In the genomic region with DNA sequence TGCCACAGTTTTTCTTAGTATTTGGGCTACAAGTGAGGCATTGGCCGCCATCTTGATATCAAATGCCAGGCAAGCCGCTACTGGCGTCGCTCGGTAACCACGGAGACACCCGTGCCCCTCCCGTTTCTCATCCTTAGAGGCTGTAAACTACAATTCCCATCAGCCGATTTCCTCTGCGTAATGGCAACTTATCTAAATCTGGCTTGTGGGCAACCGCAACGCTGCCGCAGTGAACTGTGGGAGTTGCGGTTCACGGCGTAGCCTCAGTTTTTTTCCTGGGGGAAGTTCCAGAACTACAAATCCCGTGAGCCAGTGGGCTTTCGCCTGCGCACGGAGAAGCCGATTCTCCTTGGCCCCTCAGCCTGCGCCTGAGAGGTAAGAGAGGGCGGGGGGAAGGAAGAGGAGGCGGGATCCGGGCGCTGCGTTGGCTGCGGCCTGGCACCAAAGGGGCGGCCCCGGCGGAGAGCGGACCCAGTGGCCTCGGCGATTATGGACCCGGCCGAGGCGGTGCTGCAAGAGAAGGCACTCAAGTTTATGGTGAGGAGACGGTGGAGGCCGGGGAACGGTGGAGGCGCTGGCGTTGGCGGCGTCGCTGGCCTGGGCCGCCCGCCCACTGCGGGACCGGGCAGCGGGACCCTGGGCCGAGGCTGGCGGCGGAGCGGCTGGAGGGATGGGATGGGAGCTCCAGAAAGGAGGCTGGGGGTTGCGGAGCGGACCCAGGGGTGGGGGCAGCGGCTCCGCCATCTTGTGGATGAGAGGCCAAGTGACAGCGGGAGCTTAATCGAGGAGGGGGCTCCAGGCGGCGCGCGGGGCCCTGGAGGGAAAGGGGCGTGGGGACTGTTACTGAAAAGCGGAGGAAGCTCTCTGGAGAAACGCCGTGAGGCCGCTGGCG, we compare ENCODE assay signal across 1 cellular context.
TF ChIP-seq lines count a peak whose summit lies in the region.

Gene BTRC, plus strand, starts transcription at position 474 of the 892 bp plus-strand sequence. Its CDS starts 16 bp downstream, at position 490.

TF ChIP-seq in HepG2, 621 proteins besides CTCF, POLR2A, EP300 and RAD21 (continued from another document and continues in another):
- TF ChIP-seq ZNF280D (CRISPR knock-in tag; IDR thresholded peaks at IDR 0.05), result peak; percentile 36; the same call in 1 of the 2 replicates
- peak; percentile 51; the same call in 1 of the 2 replicates for TF ChIP-seq ZNF124 (CRISPR knock-in tag; IDR thresholded peaks at IDR 0.05)
- no peak for TF ChIP-seq U2AF1 (optimal IDR thresholded peaks at IDR 0.05; ENCODE audit: low read depth, low read length)
- no peak for TF ChIP-seq MEIS2 (CRISPR knock-in tag; IDR thresholded peaks at IDR 0.05)
- TF ChIP-seq, protein P1, sequence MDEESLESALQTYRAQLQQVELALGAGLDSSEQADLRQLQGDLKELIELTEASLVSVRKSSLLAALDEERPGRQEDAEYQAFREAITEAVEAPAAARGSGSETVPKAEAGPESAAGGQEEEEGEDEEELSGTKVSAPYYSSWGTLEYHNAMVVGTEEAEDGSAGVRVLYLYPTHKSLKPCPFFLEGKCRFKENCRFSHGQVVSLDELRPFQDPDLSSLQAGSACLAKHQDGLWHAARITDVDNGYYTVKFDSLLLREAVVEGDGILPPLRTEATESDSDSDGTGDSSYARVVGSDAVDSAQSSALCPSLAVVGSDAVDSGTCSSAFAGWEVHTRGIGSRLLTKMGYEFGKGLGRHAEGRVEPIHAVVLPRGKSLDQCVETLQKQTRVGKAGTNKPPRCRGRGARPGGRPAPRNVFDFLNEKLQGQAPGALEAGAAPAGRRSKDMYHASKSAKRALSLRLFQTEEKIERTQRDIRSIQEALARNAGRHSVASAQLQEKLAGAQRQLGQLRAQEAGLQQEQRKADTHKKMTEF (CRISPR knock-in tag; IDR thresholded peaks at IDR 0.05), result peak; percentile 83; the same call in 1 of the 2 replicates
- TF ChIP-seq KDM5A (IDR thresholded peaks at IDR 0.05; ENCODE audit: borderline replicate concordance, low read length), result peak; percentile 54; the same call in 1 of the 2 replicates
- no peak; the same call in 1 of the 2 replicates for TF ChIP-seq ZBTB42 (CRISPR knock-in tag; IDR thresholded peaks at IDR 0.05)
- peak; percentile 72 for TF ChIP-seq GATAD1 (CRISPR knock-in tag; IDR thresholded peaks at IDR 0.05)
- TF ChIP-seq MYNN (CRISPR knock-in tag; IDR thresholded peaks at IDR 0.05; ENCODE audit: low read depth), result no peak
- TF ChIP-seq, protein P2, sequence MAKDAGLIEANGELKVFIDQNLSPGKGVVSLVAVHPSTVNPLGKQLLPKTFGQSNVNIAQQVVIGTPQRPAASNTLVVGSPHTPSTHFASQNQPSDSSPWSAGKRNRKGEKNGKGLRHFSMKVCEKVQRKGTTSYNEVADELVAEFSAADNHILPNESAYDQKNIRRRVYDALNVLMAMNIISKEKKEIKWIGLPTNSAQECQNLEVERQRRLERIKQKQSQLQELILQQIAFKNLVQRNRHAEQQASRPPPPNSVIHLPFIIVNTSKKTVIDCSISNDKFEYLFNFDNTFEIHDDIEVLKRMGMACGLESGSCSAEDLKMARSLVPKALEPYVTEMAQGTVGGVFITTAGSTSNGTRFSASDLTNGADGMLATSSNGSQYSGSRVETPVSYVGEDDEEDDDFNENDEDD (CRISPR knock-in tag; IDR thresholded peaks at IDR 0.05; ENCODE audit: borderline replicate concordance), result peak; percentile 15
- TF ChIP-seq FOXO4 (CRISPR knock-in tag; conservative IDR thresholded peaks at IDR 0.05), result no peak
- TF ChIP-seq SP1 (IDR thresholded peaks at IDR 0.05), result no peak
- peak; percentile 59; the same call in 1 of the 2 replicates for TF ChIP-seq SP1 (CRISPR knock-in tag; IDR thresholded peaks at IDR 0.05)
- peak; percentile 1; the same call in 1 of the 2 replicates for TF ChIP-seq ZFP82 (CRISPR knock-in tag; IDR thresholded peaks at IDR 0.05; ENCODE audit: borderline replicate concordance)
- TF ChIP-seq, protein P3, sequence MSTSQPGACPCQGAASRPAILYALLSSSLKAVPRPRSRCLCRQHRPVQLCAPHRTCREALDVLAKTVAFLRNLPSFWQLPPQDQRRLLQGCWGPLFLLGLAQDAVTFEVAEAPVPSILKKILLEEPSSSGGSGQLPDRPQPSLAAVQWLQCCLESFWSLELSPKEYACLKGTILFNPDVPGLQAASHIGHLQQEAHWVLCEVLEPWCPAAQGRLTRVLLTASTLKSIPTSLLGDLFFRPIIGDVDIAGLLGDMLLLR (CRISPR knock-in tag; IDR thresholded peaks at IDR 0.05), result no peak
- peak; percentile 87 for TF ChIP-seq ATF2 (CRISPR knock-in tag; IDR thresholded peaks at IDR 0.05)
- TF ChIP-seq MAZ (IDR thresholded peaks at IDR 0.05; ENCODE audit: borderline replicate concordance, low read depth, low read length), result peak; percentile 95
- peak; percentile 97 for TF ChIP-seq MAZ (CRISPR knock-in tag; IDR thresholded peaks at IDR 0.05; ENCODE audit: low read depth)
- TF ChIP-seq SMARCE1 (IDR thresholded peaks at IDR 0.05; ENCODE audit: borderline replicate concordance), result no peak
- peak; percentile 54; the same call in 1 of the 2 replicates for TF ChIP-seq ZNF333 (CRISPR knock-in tag; IDR thresholded peaks at IDR 0.05; ENCODE audit: borderline replicate concordance)
- TF ChIP-seq SIX4 (CRISPR knock-in tag; IDR thresholded peaks at IDR 0.05), result peak; percentile 33; the same call in 1 of the 2 replicates
- TF ChIP-seq HIVEP1 (CRISPR knock-in tag; IDR thresholded peaks at IDR 0.05), result 0 out of 2 replicates have a peak, but pooled peaks have one; percentile 62
- TF ChIP-seq, protein P4, sequence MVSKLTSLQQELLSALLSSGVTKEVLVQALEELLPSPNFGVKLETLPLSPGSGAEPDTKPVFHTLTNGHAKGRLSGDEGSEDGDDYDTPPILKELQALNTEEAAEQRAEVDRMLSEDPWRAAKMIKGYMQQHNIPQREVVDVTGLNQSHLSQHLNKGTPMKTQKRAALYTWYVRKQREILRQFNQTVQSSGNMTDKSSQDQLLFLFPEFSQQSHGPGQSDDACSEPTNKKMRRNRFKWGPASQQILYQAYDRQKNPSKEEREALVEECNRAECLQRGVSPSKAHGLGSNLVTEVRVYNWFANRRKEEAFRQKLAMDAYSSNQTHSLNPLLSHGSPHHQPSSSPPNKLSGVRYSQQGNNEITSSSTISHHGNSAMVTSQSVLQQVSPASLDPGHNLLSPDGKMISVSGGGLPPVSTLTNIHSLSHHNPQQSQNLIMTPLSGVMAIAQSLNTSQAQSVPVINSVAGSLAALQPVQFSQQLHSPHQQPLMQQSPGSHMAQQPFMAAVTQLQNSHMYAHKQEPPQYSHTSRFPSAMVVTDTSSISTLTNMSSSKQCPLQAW (CRISPR knock-in tag; IDR thresholded peaks at IDR 0.05), result peak; percentile 93
- no peak for TF ChIP-seq ZNF569 (CRISPR knock-in tag; IDR thresholded peaks at IDR 0.05; ENCODE audit: borderline replicate concordance)
- peak; percentile 19 for TF ChIP-seq ZNF883 (CRISPR knock-in tag; IDR thresholded peaks at IDR 0.05; ENCODE audit: not compliant biosample characterization)
- no peak for TF ChIP-seq THAP8 (CRISPR knock-in tag; IDR thresholded peaks at IDR 0.05; ENCODE audit: borderline replicate concordance)
- TF ChIP-seq ERF (CRISPR knock-in tag; IDR thresholded peaks at IDR 0.05), result peak; percentile 73; the same call in 1 of the 2 replicates
- peak; percentile 100 for TF ChIP-seq THAP11 (CRISPR knock-in tag; IDR thresholded peaks at IDR 0.05)
- TF ChIP-seq NR3C1 (CRISPR knock-in tag; IDR thresholded peaks at IDR 0.05), result no peak
- no peak for TF ChIP-seq MZF1 (CRISPR knock-in tag; IDR thresholded peaks at IDR 0.05; ENCODE audit: borderline replicate concordance)
- TF ChIP-seq ZNF652 (CRISPR knock-in tag; IDR thresholded peaks at IDR 0.05; ENCODE audit: borderline replicate concordance, low read depth), result no peak
- TF ChIP-seq HCFC1 (IDR thresholded peaks at IDR 0.05; ENCODE audit: low read depth, low read length), result peak; percentile 99
- TF ChIP-seq ZNF710 (CRISPR knock-in tag; IDR thresholded peaks at IDR 0.05; ENCODE audit: borderline replicate concordance), result no peak
- TF ChIP-seq NR2C2 (CRISPR knock-in tag; IDR thresholded peaks at IDR 0.05; ENCODE audit: borderline replicate concordance), result peak; percentile 88
- TF ChIP-seq HDAC1 (CRISPR knock-in tag; IDR thresholded peaks at IDR 0.05), result peak; percentile 60
- TF ChIP-seq ZNF235 (CRISPR knock-in tag; IDR thresholded peaks at IDR 0.05; ENCODE audit: borderline replicate concordance), result 0 out of 2 replicates have a peak, but pooled peaks have one; percentile 31
- TF ChIP-seq ZNF788 (CRISPR knock-in tag; IDR thresholded peaks at IDR 0.05; ENCODE audit: borderline replicate concordance), result peak; percentile 83; the same call in 1 of the 2 replicates
- TF ChIP-seq CREB1 (IDR thresholded peaks at IDR 0.05), result peak; percentile 75
- peak; percentile 97 for TF ChIP-seq CREB1 (CRISPR knock-in tag; IDR thresholded peaks at IDR 0.05)
- 0 out of 2 replicates have a peak, but pooled peaks have one; percentile 23 for TF ChIP-seq ZNF703 (CRISPR knock-in tag; IDR thresholded peaks at IDR 0.05; ENCODE audit: borderline replicate concordance)
- 0 out of 2 replicates have a peak, but pooled peaks have one; percentile 64 for TF ChIP-seq FOXC1 (CRISPR knock-in tag; IDR thresholded peaks at IDR 0.05; ENCODE audit: borderline replicate concordance)
- peak; percentile 45; the same call in 1 of the 2 replicates for TF ChIP-seq ARNTL (CRISPR knock-in tag; IDR thresholded peaks at IDR 0.05)
- TF ChIP-seq SMAD9 (CRISPR knock-in tag; IDR thresholded peaks at IDR 0.05), result no peak
- peak; percentile 90 for TF ChIP-seq ARID3A (IDR thresholded peaks at IDR 0.05; ENCODE audit: low read depth, low read length)
